17 cellular contexts compared by ENCODE assay signal in genomic region chr1:194512957-194513356, GRCh38.
"Had no signal": no experiment of that assay in that cellular context is flagged by ENCODE, and none has a peak within 500 bp of the region (broad histone marks: within the 10 kb centered on the region; RNA-seq: fewer than 3 reads in every experiment).

No MANE protein-coding gene starts in this region.

- H3K27me3 Mint-ChIP-seq: activated B cell treated with CpG ODN at 0.5 μM for 24 hours; activated CD4-positive, alpha-beta T cell treated with anti-CD3 and anti-CD28 coated beads, Interleukin-2, amount 10 ng/mL, durations not matched to agents 24 days and 14 days; activated T-helper 17 cell treated with anti-CD3 and anti-CD28 coated beads, Interleukin-2, amount 50 U/mL, for 72 hours; memory B cell; stimulated activated naive CD8-positive, alpha-beta T cell treated with anti-CD3 and anti-CD28 coated beads, Interleukin-15, Interleukin-2, amounts not matched to agents 100 ng/mL and 50 ng/mL, for 24 hours had no signal

- H3K36me3 Mint-ChIP-seq: memory B cell had no signal

- DNase-seq: activated B cell treated with CpG ODN at 0.5 μM for 24 hours; activated CD4-positive, alpha-beta T cell treated with anti-CD3 and anti-CD28 coated beads, Interleukin-2, amount 10 ng/mL, durations not matched to agents 24 days and 14 days; activated CD8-positive, alpha-beta memory T cell treated with anti-CD3 and anti-CD28 coated beads for 24 hours; activated naive CD4-positive, alpha-beta T cell treated with anti-CD3 and anti-CD28 coated beads for 36 hours; esophagus squamous epithelium; foreskin melanocyte; heart left ventricle; occipital lobe; sigmoid colon; stimulated activated CD4-positive, alpha-beta T cell treated with anti-CD3 and anti-CD28 coated beads, Interleukin-2, amount 100 ng/mL, for 48 hours; upper lobe of right lung had no signal

- H3K27me3 ChIP-seq: esophagus squamous epithelium, heart left ventricle, sigmoid colon, upper lobe of right lung had no signal

- ATAC-seq: activated T-helper 17 cell treated with anti-CD3 and anti-CD28 coated beads, Interleukin-2, amount 50 U/mL, for 72 hours; left lobe of liver; upper lobe of right lung had no signal

- H3K36me3 ChIP-seq: esophagus squamous epithelium, heart left ventricle, sigmoid colon, upper lobe of right lung had no signal

- H3K9me3 Mint-ChIP-seq: activated CD4-positive, alpha-beta T cell treated with anti-CD3 and anti-CD28 coated beads, Interleukin-2, amount 10 ng/mL, durations not matched to agents 24 days and 14 days had no signal

- H3K4me3 ChIP-seq: esophagus squamous epithelium, heart left ventricle, sigmoid colon, upper lobe of right lung had no signal

- H3K4me1 ChIP-seq: esophagus squamous epithelium, heart left ventricle, upper lobe of right lung had no signal

- H3K27ac ChIP-seq: esophagus squamous epithelium, heart left ventricle, sigmoid colon, upper lobe of right lung had no signal

- H3K4me1 Mint-ChIP-seq: activated CD4-positive, alpha-beta T cell treated with anti-CD3 and anti-CD28 coated beads, Interleukin-2, amount 10 ng/mL, durations not matched to agents 24 days and 14 days; activated T-helper 17 cell treated with anti-CD3 and anti-CD28 coated beads, Interleukin-2, amount 50 U/mL, for 72 hours; memory B cell; nephron had no signal

- FAIRE-seq: colon had no signal

- H3K4me3 Mint-ChIP-seq: activated B cell treated with CpG ODN at 0.5 μM for 24 hours; activated CD4-positive, alpha-beta T cell treated with anti-CD3 and anti-CD28 coated beads, Interleukin-2, amount 10 ng/mL, durations not matched to agents 24 days and 14 days; activated naive CD4-positive, alpha-beta T cell treated with anti-CD3 and anti-CD28 coated beads for 36 hours; activated T-helper 17 cell treated with anti-CD3 and anti-CD28 coated beads, Interleukin-2, amount 50 U/mL, for 72 hours; memory B cell; nephron; stimulated activated naive CD8-positive, alpha-beta T cell treated with anti-CD3 and anti-CD28 coated beads, Interleukin-15, Interleukin-2, amounts not matched to agents 100 ng/mL and 50 ng/mL, for 24 hours had no signal

- H3K9me3 ChIP-seq: esophagus squamous epithelium, upper lobe of right lung had no signal

- H3K27ac Mint-ChIP-seq: activated B cell treated with CpG ODN at 0.5 μM for 24 hours; activated CD4-positive, alpha-beta T cell treated with anti-CD3 and anti-CD28 coated beads, Interleukin-2, amount 10 ng/mL, durations not matched to agents 24 days and 14 days; activated naive CD4-positive, alpha-beta T cell treated with anti-CD3 and anti-CD28 coated beads for 36 hours; activated T-helper 17 cell treated with anti-CD3 and anti-CD28 coated beads, Interleukin-2, amount 50 U/mL, for 72 hours; memory B cell; nephron; stimulated activated naive CD8-positive, alpha-beta T cell treated with anti-CD3 and anti-CD28 coated beads, Interleukin-15, Interleukin-2, amounts not matched to agents 100 ng/mL and 50 ng/mL, for 24 hours had no signal
